10 cellular contexts compared by ENCODE assay signal in the genomic region with DNA sequence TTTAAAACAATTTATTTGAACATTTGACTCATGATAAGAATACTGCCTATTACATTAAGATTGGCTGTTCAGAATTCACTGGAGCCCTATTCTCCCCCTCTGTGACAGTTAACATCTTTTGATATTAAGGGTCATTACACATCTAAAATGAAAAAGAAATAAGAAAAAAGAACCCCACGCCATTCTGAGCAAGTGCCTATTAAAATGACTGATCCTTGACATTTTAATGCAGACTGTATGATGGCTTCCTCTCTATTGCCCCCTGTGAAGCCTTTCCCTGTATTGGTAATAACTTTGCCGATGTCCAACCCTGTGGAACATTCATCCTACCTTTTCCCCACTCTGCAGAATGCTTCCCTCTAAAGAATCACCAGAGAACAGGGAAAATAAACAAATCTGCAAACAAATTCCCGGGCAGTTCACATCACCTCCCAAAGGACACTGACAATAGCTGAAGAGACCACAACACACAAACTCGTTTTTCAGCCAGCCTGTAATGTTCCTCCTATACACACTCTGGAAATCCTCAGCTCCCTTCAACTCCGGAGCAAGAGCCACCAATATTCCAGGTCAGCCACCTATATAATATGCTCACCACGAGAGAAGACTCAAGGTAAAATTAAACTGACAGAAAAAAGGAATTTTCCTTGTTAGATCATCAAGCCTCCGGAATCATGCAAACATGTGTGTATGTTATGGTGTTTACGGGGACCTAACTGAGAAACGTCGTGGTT. TPM values are rescaled to one million over a fixed set of nuclear protein-coding genes. Genes with fewer than 3 reads are reported as not detected.
A peak's percentile ranks its signal among the peaks of the same experiment; 100 is the strongest.
DNase-seq lines count a peak whose midpoint lies in the region; ATAC-seq, FAIRE-seq and TF ChIP-seq lines count a peak whose summit lies in the region.
"Had no signal": no experiment of that assay in that cellular context is flagged by ENCODE, and none has a peak within 500 bp of the region (broad histone marks: within the 10 kb centered on the region; RNA-seq: fewer than 3 reads in every experiment).

No MANE protein-coding gene starts in this region.

- H3K9me3 Mint-ChIP-seq in activated naive CD4-positive, alpha-beta T cell treated with anti-CD3 and anti-CD28 coated beads, Interleukin-2, amount 50 U/mL, for 72 hours: no peaks in the 10 kb centered on the region
- no peaks in the 10 kb centered on the region for H3K9me3 Mint-ChIP-seq in mesothelial cell of epicardium

- DNase-seq in AG04449 (ENCODE audit: low read depth, low spot score) (no peak), GM18507 (ENCODE audit: extremely low spot score, insufficient read length, low read depth) (no peak), mesothelial cell of epicardium (ENCODE audit: low spot score in 2 of 2, unreplicated experiment in 2 of 2) (no peak), AML-193 (lab: John Stamatoyannopoulos, UW) (no peak), GM12891 (ENCODE audit: insufficient read length, low spot score) (no peak)
- no peak for DNase-seq in activated naive CD4-positive, alpha-beta T cell treated with anti-CD3 and anti-CD28 coated beads, Interleukin-2, amount 50 U/mL, for 72 hours (ENCODE audit: low spot score in 2 of 2)
- DNase-seq: foreskin melanocyte; stimulated activated CD4-positive, alpha-beta T cell treated with anti-CD3 and anti-CD28 coated beads, Interleukin-1b, Interleukin-23, amount 100 ng/mL, for 48 hours had no signal

- H3K27me3 Mint-ChIP-seq in mesothelial cell of epicardium (ENCODE audit: low read depth): peaks cover 42% of the 10 kb centered on the region

- H3K36me3 Mint-ChIP-seq in activated naive CD4-positive, alpha-beta T cell treated with anti-CD3 and anti-CD28 coated beads, Interleukin-2, amount 50 U/mL, for 72 hours: peaks cover 14 to 20% of the 10 kb centered on the region in 2 donors
- peaks cover 2% of the 10 kb centered on the region for H3K36me3 Mint-ChIP-seq in mesothelial cell of epicardium

- H3K4me1 Mint-ChIP-seq in mesothelial cell of epicardium: peaks cover 20% of the 10 kb centered on the region

- H3K27ac Mint-ChIP-seq in activated naive CD4-positive, alpha-beta T cell treated with anti-CD3 and anti-CD28 coated beads, Interleukin-2, amount 50 U/mL, for 72 hours: peak overlapping the region; percentile 23 to 74
- no peak overlapping the region for H3K27ac Mint-ChIP-seq in mesothelial cell of epicardium

- peak overlapping the region; percentile 74 for H3K4me3 ChIP-seq in AG04449 (ENCODE audit: low read depth, low read length)

- H3K4me3 Mint-ChIP-seq in mesothelial cell of epicardium: peak overlapping the region; percentile 72

- CTCF ChIA-PET in AG04449 (lab: Yijun Ruan, JAX): interaction anchor here (0.7 to 5.6 kb wide), 9 partner anchors 8 to 52 kb away, joined by 3 to 30 read pairs (median 3); no protein-coding TSS in a partner anchor

- TF ChIP-seq CTCF in AG04449 (IDR thresholded peaks at IDR 0.05; ENCODE audit: insufficient read depth, low read length, missing control alignments): no peak
- TF ChIP-seq CTCF in mesothelial cell of epicardium (IDR thresholded peaks at IDR 0.05; ENCODE audit: unreplicated experiment): no peak

- FAIRE-seq in GM18507 (lab: Jason Lieb, UNC) (peak; percentile 12), GM12891 (lab: Jason Lieb, UNC) (no peak)

- ATAC-seq in activated naive CD4-positive, alpha-beta T cell treated with anti-CD3 and anti-CD28 coated beads, Interleukin-2, amount 50 U/mL, for 72 hours: no peak
- no peak for ATAC-seq in GM19324 (IDR thresholded peaks at IDR 0.05; ENCODE audit: low FRiP score, unreplicated experiment)
- ATAC-seq in GM19023 (IDR thresholded peaks at IDR 0.05; ENCODE audit: unreplicated experiment): no peak

- POLR2A ChIA-PET in AG04449 (lab: Yijun Ruan, JAX): interaction anchor here (1.1 kb wide), 1 partner anchor 17 kb away, joined by 3 read pairs; no protein-coding TSS in a partner anchor

- no peak for TF ChIP-seq POLR2A in GM12891 (IDR thresholded peaks at IDR 0.05; ENCODE audit: low read depth, low read length)

TF ChIP-seq in GM12891, 5 proteins besides CTCF, POLR2A, EP300 and RAD21:
- no peak for TF ChIP-seq SPI1 (IDR thresholded peaks at IDR 0.05; ENCODE audit: low read depth, low read length)
- no peak for TF ChIP-seq POU2F2 (IDR thresholded peaks at IDR 0.05; ENCODE audit: low read depth, low read length)
- no peak for TF ChIP-seq PAX5 (IDR thresholded peaks at IDR 0.05; ENCODE audit: insufficient read depth, low read length, severe bottlenecking)
- no peak for TF ChIP-seq TAF1 (IDR thresholded peaks at IDR 0.05; ENCODE audit: low read depth, low read length)
- TF ChIP-seq POLR2AphosphoS5 (IDR thresholded peaks at IDR 0.05; ENCODE audit: low read depth, low read length): no peak

RNA-seq across cellular contexts. Expression of a gene that starts 2.1 kb away (rescaled TPM):
- total RNA-seq in activated naive CD4-positive, alpha-beta T cell treated with anti-CD3 and anti-CD28 coated beads, Interleukin-2, amount 50 U/mL, for 72 hours: 10 to 100 TPM; 29.5 to 61.4 TPM
- 26.7 to 33.2 TPM (median 29.3 TPM) in 3 replicates for total RNA-seq in mesothelial cell of epicardium
- 41.6 TPM for polyA plus RNA-seq in GM12891 (2012; ENCODE audit: low read depth, missing spikeins)

RNA-seq across cellular contexts. Expression of a gene that starts 42.9 kb away (rescaled TPM):
- not detected for total RNA-seq in activated naive CD4-positive, alpha-beta T cell treated with anti-CD3 and anti-CD28 coated beads, Interleukin-2, amount 50 U/mL, for 72 hours
- 0.16 to 0.47 TPM (median 0.27 TPM) in 3 replicates for total RNA-seq in mesothelial cell of epicardium
- not detected for polyA plus RNA-seq in GM12891 (2012; ENCODE audit: low read depth, missing spikeins)
